In the genomic region with DNA sequence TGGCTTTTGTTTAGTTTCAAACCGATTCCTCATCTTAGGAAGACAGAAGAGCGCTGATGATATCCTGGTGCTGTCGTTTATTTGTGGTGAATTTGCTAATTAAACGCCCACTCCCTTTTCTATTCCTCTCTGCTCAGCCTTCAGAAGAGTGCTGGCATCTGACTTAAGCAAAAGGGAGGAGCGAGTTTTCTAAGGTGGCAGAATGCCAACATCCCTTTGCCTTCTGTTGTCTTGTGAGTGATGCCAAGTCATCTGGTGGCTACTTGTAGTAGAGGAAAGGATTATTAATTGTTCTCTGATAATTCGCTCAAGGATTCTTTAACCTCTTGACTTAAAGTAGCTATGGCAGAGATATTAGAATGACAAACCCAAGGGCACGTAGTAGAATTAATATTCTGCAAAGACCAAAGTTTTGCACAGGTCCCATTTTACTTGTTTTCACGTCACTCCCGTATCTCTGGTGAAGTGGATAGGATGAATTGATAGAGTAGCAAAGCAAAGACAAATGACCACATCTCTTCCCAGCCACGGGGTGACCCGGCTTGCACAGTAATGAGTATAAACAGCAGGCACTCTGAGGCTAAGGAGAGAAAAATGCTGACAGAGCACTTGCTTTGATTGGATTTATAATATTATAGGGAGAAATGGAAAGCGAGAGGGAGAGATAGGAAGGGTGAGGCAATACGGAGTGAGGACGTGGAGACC, we compare ENCODE assay signal across 12 cellular contexts.
DNase-seq lines count a peak whose midpoint lies in the region; ATAC-seq and TF ChIP-seq lines count a peak whose summit lies in the region.
"Had no signal": no experiment of that assay in that cellular context is flagged by ENCODE, and none has a peak within 500 bp of the region (broad histone marks: within the 10 kb centered on the region; RNA-seq: fewer than 3 reads in every experiment).

No MANE protein-coding gene starts in this region.

- no peaks in the 10 kb centered on the region for H3K9me3 ChIP-seq in CD8-positive, alpha-beta memory T cell (ENCODE audit: low read length)
- no peaks in the 10 kb centered on the region for H3K9me3 ChIP-seq in vagina
- H3K9me3 ChIP-seq: neutrophil had no signal

- no peak overlapping the region for H3K4me3 Mint-ChIP-seq in CD8-positive, alpha-beta memory T cell

- H3K9me3 Mint-ChIP-seq in CD8-positive, alpha-beta memory T cell: peaks cover 0 to 3% (median 0%) of the 10 kb centered on the region in 5 donors

- H3K27me3 Mint-ChIP-seq in CD8-positive, alpha-beta memory T cell: peaks cover 9 to 59% of the 10 kb centered on the region in 2 donors

- intact Hi-C loops in left colon (cut with DNase I, micrococcal nuclease) (no loop called here), vagina (cut with DNase I) (no loop called here)

- CTCF ChIA-PET in CD8-positive, alpha-beta memory T cell (lab: Charles Lee): no interaction called here

- TF ChIP-seq CTCF in cardiac fibroblast (IDR thresholded peaks at IDR 0.05; ENCODE audit: low read depth, low read length): no peak
- no peak for TF ChIP-seq CTCF in vagina (IDR thresholded peaks at IDR 0.05)

- H3K27me3 ChIP-seq in CD8-positive, alpha-beta memory T cell (ENCODE audit: insufficient read depth, low read length, poor library complexity, severe bottlenecking): no peaks in the 10 kb centered on the region
- H3K27me3 ChIP-seq in vagina: no peaks in the 10 kb centered on the region
- H3K27me3 ChIP-seq: BLaER1, neutrophil had no signal

- H3K27ac ChIP-seq in CD8-positive, alpha-beta memory T cell (ENCODE audit: low read depth, low read length): no peak overlapping the region
- H3K27ac ChIP-seq in vagina: no peak overlapping the region
- H3K27ac ChIP-seq: BLaER1, neutrophil had no signal

- peak; percentile 19 for DNase-seq in CD1c-positive myeloid dendritic cell (ENCODE audit: extremely low spot score)
- DNase-seq in NCI-H2171 treated with DMSO at 0.1 percent for 48 hours (lab: John Stamatoyannopoulos, UW): peak; percentile 83
- peak; percentile 38 to 67 for DNase-seq in cardiac fibroblast (ENCODE audit: low read depth in 2 of 2)
- no peak for DNase-seq in left colon
- DNase-seq in activated CD8-positive, alpha-beta memory T cell treated with anti-CD3 and anti-CD28 coated beads, Interleukin-2, amount 50 U/mL, for 48 hours: no peak
- no peak for DNase-seq in CD8-positive, alpha-beta memory T cell
- DNase-seq in vagina (ENCODE audit: extremely low spot score in 2 of 2): no peak
- DNase-seq: H7; NK-92 treated with Interleukin-12 subunit alpha and Interleukin-12 subunit beta, amount 100 ng/mL, for 24 hours had no signal

- no peaks in the 10 kb centered on the region for H3K4me1 Mint-ChIP-seq in CD8-positive, alpha-beta memory T cell

- no peak for TF ChIP-seq POLR2A in vagina (IDR thresholded peaks at IDR 0.05)

- H3K4me3 ChIP-seq in cardiac fibroblast (replicated peaks in 1 of 2; ENCODE audit: low read depth in 2 of 2, low read length in 2 of 2): no peak overlapping the region
- no peak overlapping the region for H3K4me3 ChIP-seq in CD8-positive, alpha-beta memory T cell (ENCODE audit: low read length)
- no peak overlapping the region for H3K4me3 ChIP-seq in vagina
- H3K4me3 ChIP-seq: BLaER1 had no signal

- no peaks in the 10 kb centered on the region for H3K36me3 Mint-ChIP-seq in CD8-positive, alpha-beta memory T cell

- peak overlapping the region in 1 of 8 donors; percentile 43 for H3K27ac Mint-ChIP-seq in CD8-positive, alpha-beta memory T cell

- POLR2A ChIA-PET in CD8-positive, alpha-beta memory T cell (lab: Charles Lee): no interaction called here

- peak; percentile 60 for ATAC-seq in left colon
- ATAC-seq in HG03280 (IDR thresholded peaks at IDR 0.05; ENCODE audit: unreplicated experiment): no peak

- no peaks in the 10 kb centered on the region for H3K36me3 ChIP-seq in CD8-positive, alpha-beta memory T cell (ENCODE audit: insufficient read depth, low read length)
- no peaks in the 10 kb centered on the region for H3K36me3 ChIP-seq in vagina
- H3K36me3 ChIP-seq: BLaER1, neutrophil had no signal

- no peaks in the 10 kb centered on the region for H3K4me1 ChIP-seq in CD8-positive, alpha-beta memory T cell (ENCODE audit: insufficient read depth, low read length)
- no peaks in the 10 kb centered on the region for H3K4me1 ChIP-seq in vagina
- H3K4me1 ChIP-seq: BLaER1 had no signal

Comparison
In these comparisons a context has a peak if more than half of its experiments do, and no peak if none do; other contexts are left out.
1. DNase-seq: peak in CD1c-positive myeloid dendritic cell (single experiment), NCI-H2171 treated with DMSO at 0.1 percent for 48 hours (single experiment) and cardiac fibroblast (2 of 2); none in left colon (0 of 2), activated CD8-positive, alpha-beta memory T cell treated with anti-CD3 and anti-CD28 coated beads, Interleukin-2, amount 50 U/mL, for 48 hours (single experiment), CD8-positive, alpha-beta memory T cell (0 of 5) and vagina (0 of 2).